In the genomic region with DNA sequence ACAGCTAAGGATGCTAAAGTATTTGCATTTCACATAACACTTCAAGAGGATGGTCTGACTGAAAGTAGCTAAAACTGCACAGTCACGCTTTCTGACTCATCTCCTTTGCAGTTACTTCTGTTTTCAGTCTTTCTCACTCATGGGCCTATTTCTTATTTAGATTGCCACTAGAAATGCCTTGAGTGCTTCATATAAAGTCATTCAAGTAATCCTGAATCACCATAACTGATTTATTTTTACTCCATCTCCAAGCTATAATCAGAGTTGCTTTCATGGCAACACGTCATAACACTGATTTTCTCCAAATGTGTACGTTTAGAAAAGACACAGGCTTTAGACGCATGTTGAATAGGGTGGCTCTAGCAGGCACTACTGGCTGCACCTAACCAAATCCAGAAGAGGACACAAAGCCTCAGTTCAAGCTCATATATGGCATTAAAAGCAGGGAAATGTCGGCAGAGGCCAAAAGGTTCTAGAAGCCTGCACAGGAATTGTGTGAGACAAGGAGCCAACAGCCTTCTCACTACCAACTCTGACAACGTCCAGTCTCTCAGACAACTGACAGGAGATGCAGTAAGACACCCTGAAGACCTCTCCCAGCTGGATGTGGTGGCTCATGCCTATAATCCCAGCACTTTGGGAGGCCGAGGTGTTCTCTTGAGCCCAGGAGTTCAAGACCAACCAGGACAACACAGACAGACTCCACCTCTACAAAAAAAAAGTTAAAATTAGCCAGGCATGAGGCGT, we compare ENCODE assay signal across 8 cellular contexts.
DNase-seq lines count a peak whose midpoint lies in the region; ATAC-seq and TF ChIP-seq lines count a peak whose summit lies in the region.

No MANE protein-coding gene starts in this region.

- in situ Hi-C loops in transverse colon (cut with MboI; ENCODE audit: low pct_ligation_motif_present in 1 of 4, low pct_unique_long_range_greater_than_20kb in 1 of 4, low sequenced_read_pairs in 3 of 4): no loop called here

- no peak for TF ChIP-seq EP300 in transverse colon (IDR thresholded peaks at IDR 0.05; ENCODE audit: low read depth)

- H3K36me3 ChIP-seq in esophagus squamous epithelium: no peaks in the 10 kb centered on the region
- no peaks in the 10 kb centered on the region for H3K36me3 ChIP-seq in transverse colon

- WGBS in esophagus squamous epithelium, 2 donors: 36 to 70% methylated on average over 5 to 7 of the region's 8 CpGs
- WGBS in transverse colon (ENCODE audit: low coverage in 1 of 2), 2 donors: 58 to 79% methylated on average over 6 to 8 of the region's 8 CpGs
- 80% methylated on average over 8 of the region's 8 CpGs for WGBS in right cardiac atrium

- H3K4me3 ChIP-seq in esophagus squamous epithelium (no peak overlapping the region), transverse colon (no peak overlapping the region), right cardiac atrium (ENCODE audit: low read length) (no peak overlapping the region)

- no peaks in the 10 kb centered on the region for H3K27me3 ChIP-seq in esophagus squamous epithelium
- no peaks in the 10 kb centered on the region for H3K27me3 ChIP-seq in transverse colon
- no peaks in the 10 kb centered on the region for H3K27me3 ChIP-seq in right cardiac atrium (ENCODE audit: control insufficient read depth, insufficient read depth)

- intact Hi-C loops in esophagus squamous epithelium (cut with DNase I): no loop called here
- intact Hi-C loops in transverse colon (cut with DNase I; ENCODE audit: low total_unique reads): no loop called here
- intact Hi-C loops in right cardiac atrium (cut with DNase I): no loop called here

- H3K4me1 ChIP-seq in esophagus squamous epithelium (no peaks in the 10 kb centered on the region), transverse colon (peaks cover 0 to 5% (median 2%) of the 10 kb centered on the region in 4 donors), right cardiac atrium (ENCODE audit: control insufficient read depth, insufficient read depth, low read length) (no peaks in the 10 kb centered on the region)

- TF ChIP-seq CTCF in esophagus squamous epithelium (IDR thresholded peaks at IDR 0.05) (no peak), transverse colon (IDR thresholded peaks at IDR 0.05) (no peak)

- ATAC-seq in HG02840 (IDR thresholded peaks at IDR 0.05; ENCODE audit: low FRiP score, unreplicated experiment) (peak; percentile 97), right cardiac atrium (no peak)

- H3K27ac ChIP-seq in esophagus squamous epithelium: peak overlapping the region in 3 of 4 donors; percentile 7 to 48 (median 38)
- H3K27ac ChIP-seq in transverse colon: peak overlapping the region; percentile 40 to 59 (median 45)
- H3K27ac ChIP-seq in right cardiac atrium (ENCODE audit: low read length): no peak overlapping the region

- H3K9me3 ChIP-seq in esophagus squamous epithelium (no peaks in the 10 kb centered on the region), transverse colon (no peaks in the 10 kb centered on the region), right cardiac atrium (ENCODE audit: control insufficient read depth, low read length) (no peaks in the 10 kb centered on the region)

- DNase-seq in stimulated activated CD4-positive, alpha-beta T cell treated with anti-CD3 and anti-CD28 coated beads, Interleukin-1b, Interleukin-23, amount 100 ng/mL, for 48 hours: peak; percentile 15
- no peak for DNase-seq in stimulated activated CD4-positive, alpha-beta T cell treated with anti-CD3 and anti-CD28 coated beads, Interleukin-4, amount 100 ng/mL, for 4 hours
- peak; percentile 54 for DNase-seq in NOMO-1 treated with dmso at 0.1 percent for 144 hours (lab: John Stamatoyannopoulos, UW; ENCODE audit: unreplicated experiment)
- DNase-seq in esophagus squamous epithelium (lab: John Stamatoyannopoulos, UW): no peak
- DNase-seq in transverse colon: no peak
- no peak for DNase-seq in right cardiac atrium
- no peak for DNase-seq in mesenteric fat pad (ENCODE audit: low spot score)

- no peak for TF ChIP-seq POLR2A in esophagus squamous epithelium (IDR thresholded peaks at IDR 0.05)
- no peak for TF ChIP-seq POLR2A in transverse colon (IDR thresholded peaks at IDR 0.05)

Comparison
In these comparisons a context has a peak if more than half of its experiments do, and no peak if none do; other contexts are left out.
1. DNase-seq: peak in stimulated activated CD4-positive, alpha-beta T cell treated with anti-CD3 and anti-CD28 coated beads, Interleukin-1b, Interleukin-23, amount 100 ng/mL, for 48 hours (single experiment) and NOMO-1 treated with dmso at 0.1 percent for 144 hours (single experiment); none in stimulated activated CD4-positive, alpha-beta T cell treated with anti-CD3 and anti-CD28 coated beads, Interleukin-4, amount 100 ng/mL, for 4 hours (0 of 2), esophagus squamous epithelium (single experiment), transverse colon (single experiment), right cardiac atrium (0 of 3) and mesenteric fat pad (single experiment).